8 cellular contexts compared by ENCODE assay signal in genomic region chr2:157596992-157597681, GRCh38. TPM values are rescaled to one million over a fixed set of nuclear protein-coding genes. Genes with fewer than 3 reads are reported as not detected.
DNase-seq lines count a peak whose midpoint lies in the region; ATAC-seq and TF ChIP-seq lines count a peak whose summit lies in the region.

No MANE protein-coding gene starts in this region.

- H3K4me3 Mint-ChIP-seq in neural crest cell, result no peak overlapping the region

- no peaks in the 10 kb centered on the region for H3K9me3 ChIP-seq in esophagus squamous epithelium
- no peaks in the 10 kb centered on the region for H3K9me3 ChIP-seq in thoracic aorta

- peak; percentile 68 for ATAC-seq in GM18861 (IDR thresholded peaks at IDR 0.05; ENCODE audit: unreplicated experiment)
- no peak for ATAC-seq in thoracic aorta (ENCODE audit: insufficient number of reproducible peaks, low FRiP score, low read depth)

- H3K36me3 ChIP-seq in esophagus squamous epithelium (no peaks in the 10 kb centered on the region), thoracic aorta (no peaks in the 10 kb centered on the region)

- no peak overlapping the region for H3K27ac Mint-ChIP-seq in neural crest cell (ENCODE audit: unreplicated experiment)

- WGBS in esophagus squamous epithelium, 2 donors, result 36 to 39% methylated on average over 14 to 18 of the region's 45 CpGs

- no peaks in the 10 kb centered on the region for H3K4me1 Mint-ChIP-seq in neural crest cell

- H3K4me3 ChIP-seq in esophagus squamous epithelium (peak overlapping the region in 3 of 4 donors; percentile 6 to 42 (median 23)), thoracic aorta (peak overlapping the region; percentile 27)

- DNase-seq in HuH-7 (ENCODE audit: low spot score) (peak; percentile 59), esophagus squamous epithelium (lab: John Stamatoyannopoulos, UW) (no peak), neural crest cell (ENCODE audit: low read depth, low spot score) (peak; percentile 39), thoracic aorta (ENCODE audit: low spot score) (no peak), mesenteric fat pad (ENCODE audit: low spot score) (no peak), HT-29 (ENCODE audit: low spot score) (no peak)
- DNase-seq in activated CD8-positive, alpha-beta memory T cell treated with anti-CD3 and anti-CD28 coated beads, Interleukin-2, amount 50 U/mL, for 4 hours, result peak; percentile 59

- TF ChIP-seq POLR2A in esophagus squamous epithelium (IDR thresholded peaks at IDR 0.05), result no peak

- peaks cover 76% of the 10 kb centered on the region for H3K27me3 Mint-ChIP-seq in neural crest cell (ENCODE audit: low read depth)

- peaks cover 0 to 7% (median 0%) of the 10 kb centered on the region in 3 donors for H3K4me1 ChIP-seq in esophagus squamous epithelium
- no peaks in the 10 kb centered on the region for H3K4me1 ChIP-seq in thoracic aorta (ENCODE audit: control insufficient read depth in 1 of 2, low read depth in 2 of 2)

- no peaks in the 10 kb centered on the region for H3K9me3 Mint-ChIP-seq in neural crest cell

- no peak overlapping the region for H3K27ac ChIP-seq in esophagus squamous epithelium
- no peak overlapping the region for H3K27ac ChIP-seq in thoracic aorta

- peaks cover 0 to 17% (median 0%) of the 10 kb centered on the region in 4 donors for H3K27me3 ChIP-seq in esophagus squamous epithelium
- no peaks in the 10 kb centered on the region for H3K27me3 ChIP-seq in thoracic aorta (replicated peaks; ENCODE audit: insufficient read depth)

- TF ChIP-seq CTCF in esophagus squamous epithelium (IDR thresholded peaks at IDR 0.05) (peak in 3 of 6 experiments; percentile 16 to 49 (median 32)), neural crest cell (conservative IDR thresholded peaks at IDR 0.05) (peak; percentile 65), thoracic aorta (IDR thresholded peaks at IDR 0.05) (no peak)

- no peaks in the 10 kb centered on the region for H3K36me3 Mint-ChIP-seq in neural crest cell (ENCODE audit: low read depth)

- intact Hi-C loops in esophagus squamous epithelium (cut with DNase I), result loop anchor here (10.0 kb wide), 1 partner anchor 102 kb away; no protein-coding TSS in a partner anchor

RNA-seq across cellular contexts. Expression of gene ACVR1C, which starts 31.5 kb away (rescaled TPM):
- total RNA-seq in esophagus squamous epithelium (under 1 TPM in 2 of 4 donors, not detected in 2; 0.04 to 0.19 TPM), neural crest cell (0.09 and 0.26 TPM in 2 replicates), thoracic aorta (under 1 TPM in 1 of 2 donors, not detected in 1; 0.41 TPM), mesenteric fat pad (44.9 TPM)
- total RNA-seq in HT-29 (2014; rRNA removed; shearing (Covaris generic)), result 0.03 TPM in 2 replicates

Comparison
In these comparisons a context has a peak if more than half of its experiments do, and no peak if none do; other contexts are left out.
1. DNase-seq: peak in HuH-7 (single experiment), activated CD8-positive, alpha-beta memory T cell treated with anti-CD3 and anti-CD28 coated beads, Interleukin-2, amount 50 U/mL, for 4 hours (single experiment) and neural crest cell (single experiment); none in esophagus squamous epithelium (single experiment), thoracic aorta (single experiment), mesenteric fat pad (single experiment) and HT-29 (single experiment).
2. RNA of gene ACVR1C, which starts 31.5 kb away (total RNA-seq): 44.9 TPM in mesenteric fat pad (single experiment); 0.41 TPM in thoracic aorta, 0.09 to 0.26 TPM in neural crest cell, 0.04 to 0.19 TPM in esophagus squamous epithelium and 0.03 TPM in HT-29; every median in the first group is over 10 times any median in the second.